10 cellular contexts compared by ENCODE assay signal in genomic region chr5:68273717-68274409, GRCh38. TPM values are rescaled to one million over a fixed set of nuclear protein-coding genes. Genes with fewer than 3 reads are reported as not detected.
DNase-seq lines count a peak whose midpoint lies in the region; ATAC-seq, FAIRE-seq and TF ChIP-seq lines count a peak whose summit lies in the region.
"Had no signal": no experiment of that assay in that cellular context is flagged by ENCODE, and none has a peak within 500 bp of the region (broad histone marks: within the 10 kb centered on the region; RNA-seq: fewer than 3 reads in every experiment).

No MANE protein-coding gene starts in this region.

- no peaks in the 10 kb centered on the region for H3K9me3 ChIP-seq in DND-41 (ENCODE audit: insufficient read depth, low read length, severe bottlenecking)
- H3K9me3 ChIP-seq in ascending aorta: no peaks in the 10 kb centered on the region
- H3K9me3 ChIP-seq in lower lobe of right lung: no peaks in the 10 kb centered on the region

- peaks cover 73% of the 10 kb centered on the region for H3K79me2 ChIP-seq in DND-41 (ENCODE audit: insufficient read depth, low read length)

- intact Hi-C loops in ascending aorta (cut with DNase I): no loop called here
- intact Hi-C loops in lower lobe of right lung (cut with DNase I): no loop called here

- no peak for FAIRE-seq in H54 (lab: Jason Lieb, UNC)

- H3K4me1 ChIP-seq in DND-41 (ENCODE audit: insufficient read depth, low read length) (peaks cover 52% of the 10 kb centered on the region), ascending aorta (peaks cover 0 to 39% of the 10 kb centered on the region in 2 donors), lower lobe of right lung (peaks cover 40% of the 10 kb centered on the region)

- no peak overlapping the region for H3K9ac ChIP-seq in DND-41 (ENCODE audit: low read depth, low read length)

- H3K27ac ChIP-seq in DND-41 (ENCODE audit: low read length) (0 out of 2 replicates have a peak overlapping the region, but pooled peaks have one; percentile 4), ascending aorta (no peak overlapping the region), lower lobe of right lung (no peak overlapping the region)

- H2AFZ ChIP-seq in DND-41 (ENCODE audit: low read depth, low read length): no peak overlapping the region

- H3K27me3 ChIP-seq in DND-41 (ENCODE audit: insufficient read depth, low read length, poor library complexity) (no peaks in the 10 kb centered on the region), ascending aorta (no peaks in the 10 kb centered on the region), lower lobe of right lung (ENCODE audit: low read depth) (no peaks in the 10 kb centered on the region)

- DNase-seq in DND-41 (no peak), fibroblast of the aortic adventitia (ENCODE audit: low read depth) (peak; percentile 56), ascending aorta (ENCODE audit: low spot score in 2 of 2) (no peak), H54 (ENCODE audit: insufficient read length, low spot score) (no peak), SKM-1 treated with dmso at 0.1 percent for 144 hours (lab: John Stamatoyannopoulos, UW; ENCODE audit: unreplicated experiment) (no peak), lower lobe of right lung (no peak)
- DNase-seq: NCI-H1092 had no signal

- peaks cover 51% of the 10 kb centered on the region for H3K36me3 ChIP-seq in DND-41 (ENCODE audit: insufficient read depth, low read length)
- H3K36me3 ChIP-seq in ascending aorta: peaks cover 22 to 36% of the 10 kb centered on the region in 2 donors
- H3K36me3 ChIP-seq in lower lobe of right lung: peaks cover 54% of the 10 kb centered on the region

- H4K20me1 ChIP-seq in DND-41 (ENCODE audit: insufficient read depth, low read length): peaks cover 15% of the 10 kb centered on the region; the same call in 1 of the 2 replicates

- no peak overlapping the region for H3K4me3 ChIP-seq in DND-41 (ENCODE audit: low read depth in 1 of 2, low read length in 2 of 2)
- no peak overlapping the region for H3K4me3 ChIP-seq in fibroblast of the aortic adventitia (ENCODE audit: low read depth, low read length)
- H3K4me3 ChIP-seq in ascending aorta: no peak overlapping the region
- no peak overlapping the region for H3K4me3 ChIP-seq in lower lobe of right lung
- H3K4me3 ChIP-seq: lung had no signal

- TF ChIP-seq POLR2A in H54 (IDR thresholded peaks at IDR 0.05; ENCODE audit: low read depth, low read length): no peak

- no peak for TF ChIP-seq CTCF in DND-41 (IDR thresholded peaks at IDR 0.05; ENCODE audit: borderline replicate concordance, extremely low read depth, low read length, poor library complexity, severe bottlenecking)
- no peak for TF ChIP-seq CTCF in fibroblast of the aortic adventitia (IDR thresholded peaks at IDR 0.05; ENCODE audit: insufficient read depth, low read length)
- TF ChIP-seq CTCF in ascending aorta (IDR thresholded peaks at IDR 0.05): no peak
- no peak for TF ChIP-seq CTCF in lower lobe of right lung (IDR thresholded peaks at IDR 0.05)

- ATAC-seq in DND-41 (ENCODE audit: insufficient read depth, low read depth) (no peak), GM19452 (IDR thresholded peaks at IDR 0.05; ENCODE audit: unreplicated experiment) (peak; percentile 56), HG03280 (IDR thresholded peaks at IDR 0.05; ENCODE audit: unreplicated experiment) (peak; percentile 52), lower lobe of right lung (no peak)

- H3K4me2 ChIP-seq in DND-41 (ENCODE audit: insufficient read depth, low read length): no peak overlapping the region

RNA-seq across cellular contexts. Expression of gene PIK3R1, which starts 58.3 kb away (rescaled TPM):
- 45.1 and 281 TPM in 2 replicates for total RNA-seq in fibroblast of the aortic adventitia (ENCODE audit: low replicate concordance)
- total RNA-seq in ascending aorta: 89.3 TPM
- total RNA-seq in lower lobe of right lung: 122 TPM

Comparison
In these comparisons a context has a peak if more than half of its experiments do, and no peak if none do; other contexts are left out.
1. ATAC-seq: peak in GM19452 (single experiment) and HG03280 (single experiment); none in DND-41 (single experiment) and lower lobe of right lung (0 of 2).